Comparison of ENCODE assay signal across 1 cellular context in genomic region chr4:115042496-115042895, GRCh38.
TF ChIP-seq lines count a peak whose summit lies in the region.

No MANE protein-coding gene starts in this region.

TF ChIP-seq in SK-N-SH, 30 proteins besides CTCF, POLR2A, EP300 and RAD21 (continued from another document):
- no peak for TF ChIP-seq JUND (IDR thresholded peaks at IDR 0.05)
- TF ChIP-seq MAX (IDR thresholded peaks at IDR 0.05; ENCODE audit: low read depth), result no peak
- no peak for TF ChIP-seq SIN3A (IDR thresholded peaks at IDR 0.05; ENCODE audit: borderline replicate concordance, low read depth, low read length)
- no peak for TF ChIP-seq GABPA (IDR thresholded peaks at IDR 0.05; ENCODE audit: low read depth)
- no peak for TF ChIP-seq RFX5 (IDR thresholded peaks at IDR 0.05; ENCODE audit: low read length)
- TF ChIP-seq EZH2phosphoT487 (IDR thresholded peaks at IDR 0.05; ENCODE audit: borderline replicate concordance, low read depth), result no peak
- no peak for TF ChIP-seq FOXM1 (IDR thresholded peaks at IDR 0.05; ENCODE audit: low read depth)
- TF ChIP-seq POLR2AphosphoS5 (IDR thresholded peaks at IDR 0.05; ENCODE audit: low read depth, low read length), result no peak
- no peak for TF ChIP-seq SMC3 (IDR thresholded peaks at IDR 0.05; ENCODE audit: low read depth, low read length)
- no peak for TF ChIP-seq CHD2 (IDR thresholded peaks at IDR 0.05; ENCODE audit: low read length, partially characterized antibody)
- TF ChIP-seq MEF2A (IDR thresholded peaks at IDR 0.05; ENCODE audit: borderline replicate concordance, low read depth), result no peak
